In the genomic region with DNA sequence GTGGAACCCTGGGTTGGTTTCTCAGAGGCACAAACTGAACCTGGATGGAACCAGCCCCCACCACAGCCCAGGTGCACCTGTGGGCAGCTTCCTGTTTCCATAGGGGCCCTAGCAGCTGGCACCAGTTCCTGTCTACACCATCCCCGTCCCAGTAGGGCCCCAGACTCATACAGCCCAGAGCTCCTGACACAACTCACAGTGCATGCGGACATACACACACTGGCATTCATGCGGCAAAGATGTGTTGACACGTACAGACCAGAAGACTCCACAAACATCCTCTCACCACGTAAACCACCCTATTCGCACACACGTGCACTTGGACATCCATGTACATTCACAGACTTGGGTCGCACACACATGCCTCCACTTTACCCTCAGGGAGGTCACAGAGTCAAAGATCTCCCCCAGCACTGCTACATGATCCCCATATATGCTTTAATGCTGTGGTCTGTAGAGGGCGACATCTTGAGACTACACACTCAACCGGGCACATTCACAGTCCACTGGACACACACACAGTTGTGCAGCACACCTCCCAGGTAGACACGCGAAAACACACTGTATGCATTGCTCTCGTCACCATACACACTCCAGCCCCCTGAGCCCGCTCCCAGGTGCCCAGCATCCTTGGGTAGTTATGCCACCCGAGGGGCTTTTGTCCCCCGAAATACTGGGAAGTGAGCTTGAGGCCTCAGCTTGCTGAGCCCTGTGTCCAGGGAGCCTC, we compare ENCODE assay signal across 8 cellular contexts. TPM values are rescaled to one million over a fixed set of nuclear protein-coding genes. Genes with fewer than 3 reads are reported as not detected.
DNase-seq lines count a peak whose midpoint lies in the region; ATAC-seq, FAIRE-seq and TF ChIP-seq lines count a peak whose summit lies in the region.

No MANE protein-coding gene starts in this region.

- peak; percentile 99 for FAIRE-seq in GM12891 (lab: Jason Lieb, UNC)

- CTCF ChIA-PET in activated CD8-positive, alpha-beta T cell treated with anti-CD3 and anti-CD28 coated beads, Interleukin-2, amount 10 ng/mL, durations not matched to agents 7 days and 5 days (lab: Charles Lee), result interaction anchor here (0.7 to 8.5 kb wide), 14 partner anchors 10 to 158 kb away, joined by 3 to 95 read pairs (median 4); no protein-coding TSS in a partner anchor

- H3K36me3 Mint-ChIP-seq in activated CD8-positive, alpha-beta T cell treated with anti-CD3 and anti-CD28 coated beads, Interleukin-2, amount 10 ng/mL, durations not matched to agents 7 days and 5 days (ENCODE audit: low read depth), result no peaks in the 10 kb centered on the region
- no peaks in the 10 kb centered on the region for H3K36me3 Mint-ChIP-seq in stimulated activated naive CD8-positive, alpha-beta T cell treated with anti-CD3 and anti-CD28 coated beads, Interleukin-15, Interleukin-2, amounts not matched to agents 100 ng/mL and 50 ng/mL, for 24 hours (ENCODE audit: low read depth)

- peak; percentile 62 for DNase-seq in GM12891 (ENCODE audit: insufficient read length, low spot score)
- peak; percentile 58 for DNase-seq in activated CD8-positive, alpha-beta T cell treated with anti-CD3 and anti-CD28 coated beads, Interleukin-2, amount 10 ng/mL, durations not matched to agents 7 days and 5 days
- peak in 1 of 3 donors; percentile 56 for DNase-seq in right cardiac atrium
- no peak for DNase-seq in stimulated activated CD4-positive, alpha-beta T cell treated with anti-CD3 and anti-CD28 coated beads, Interleukin-4, amount 100 ng/mL, for 4 hours
- no peak for DNase-seq in NCI-H1436 (lab: John Stamatoyannopoulos, UW)

- peaks cover 50% of the 10 kb centered on the region for H3K4me1 Mint-ChIP-seq in activated CD8-positive, alpha-beta T cell treated with anti-CD3 and anti-CD28 coated beads, Interleukin-2, amount 10 ng/mL, durations not matched to agents 7 days and 5 days (ENCODE audit: low read depth)
- peaks cover 54% of the 10 kb centered on the region for H3K4me1 Mint-ChIP-seq in stimulated activated naive CD8-positive, alpha-beta T cell treated with anti-CD3 and anti-CD28 coated beads, Interleukin-15, Interleukin-2, amounts not matched to agents 100 ng/mL and 50 ng/mL, for 24 hours (ENCODE audit: low read depth)

- no peaks in the 10 kb centered on the region for H3K9me3 Mint-ChIP-seq in activated CD8-positive, alpha-beta T cell treated with anti-CD3 and anti-CD28 coated beads, Interleukin-2, amount 10 ng/mL, durations not matched to agents 7 days and 5 days (ENCODE audit: insufficient read depth)
- no peaks in the 10 kb centered on the region for H3K9me3 Mint-ChIP-seq in stimulated activated naive CD8-positive, alpha-beta T cell treated with anti-CD3 and anti-CD28 coated beads, Interleukin-15, Interleukin-2, amounts not matched to agents 100 ng/mL and 50 ng/mL, for 24 hours

- intact Hi-C loops in right cardiac atrium (cut with DNase I), result no loop called here

- H3K27me3 ChIP-seq in right cardiac atrium (ENCODE audit: control insufficient read depth, insufficient read depth), result no peaks in the 10 kb centered on the region

- H3K27ac Mint-ChIP-seq in activated CD8-positive, alpha-beta T cell treated with anti-CD3 and anti-CD28 coated beads, Interleukin-2, amount 10 ng/mL, durations not matched to agents 7 days and 5 days, result peak overlapping the region; percentile 91
- H3K27ac Mint-ChIP-seq in stimulated activated naive CD8-positive, alpha-beta T cell treated with anti-CD3 and anti-CD28 coated beads, Interleukin-15, Interleukin-2, amounts not matched to agents 100 ng/mL and 50 ng/mL, for 24 hours, result peak overlapping the region; percentile 91

- no peak for TF ChIP-seq POLR2A in GM12891 (IDR thresholded peaks at IDR 0.05; ENCODE audit: low read depth, low read length)

- H3K4me1 ChIP-seq in right cardiac atrium (ENCODE audit: control insufficient read depth, insufficient read depth, low read length), result peaks cover 21% of the 10 kb centered on the region

- H3K4me3 Mint-ChIP-seq in activated CD8-positive, alpha-beta T cell treated with anti-CD3 and anti-CD28 coated beads, Interleukin-2, amount 10 ng/mL, durations not matched to agents 7 days and 5 days, result peak overlapping the region; percentile 77
- H3K4me3 Mint-ChIP-seq in stimulated activated naive CD8-positive, alpha-beta T cell treated with anti-CD3 and anti-CD28 coated beads, Interleukin-15, Interleukin-2, amounts not matched to agents 100 ng/mL and 50 ng/mL, for 24 hours, result peak overlapping the region; percentile 77

- no peak overlapping the region for H3K4me3 ChIP-seq in right cardiac atrium (ENCODE audit: low read length)

- ATAC-seq in GM21367 (IDR thresholded peaks at IDR 0.05; ENCODE audit: unreplicated experiment), result peak; percentile 47
- peak; percentile 27 for ATAC-seq in HG03565 (IDR thresholded peaks at IDR 0.05; ENCODE audit: unreplicated experiment)
- ATAC-seq in activated CD8-positive, alpha-beta T cell treated with anti-CD3 and anti-CD28 coated beads, Interleukin-2, amount 10 ng/mL, durations not matched to agents 7 days and 5 days, result peak; percentile 38
- peak in 1 of 2 donors; percentile 2 for ATAC-seq in right cardiac atrium

- no peaks in the 10 kb centered on the region for H3K27me3 Mint-ChIP-seq in activated CD8-positive, alpha-beta T cell treated with anti-CD3 and anti-CD28 coated beads, Interleukin-2, amount 10 ng/mL, durations not matched to agents 7 days and 5 days (ENCODE audit: low read depth)
- H3K27me3 Mint-ChIP-seq in stimulated activated naive CD8-positive, alpha-beta T cell treated with anti-CD3 and anti-CD28 coated beads, Interleukin-15, Interleukin-2, amounts not matched to agents 100 ng/mL and 50 ng/mL, for 24 hours, result no peaks in the 10 kb centered on the region

- 60% methylated on average over 16 of the region's 16 CpGs for WGBS in right cardiac atrium

- POLR2A ChIA-PET in activated CD8-positive, alpha-beta T cell treated with anti-CD3 and anti-CD28 coated beads, Interleukin-2, amount 10 ng/mL, durations not matched to agents 7 days and 5 days (lab: Charles Lee), result interaction anchor here (0.6 to 2.0 kb wide), 9 partner anchors 11 to 329 kb away, joined by 3 to 5 read pairs (median 4); a partner anchor contains a TSS

- H3K27ac ChIP-seq in right cardiac atrium (ENCODE audit: low read length), result peak overlapping the region; percentile 95

- no peaks in the 10 kb centered on the region for H3K9me3 ChIP-seq in right cardiac atrium (ENCODE audit: control insufficient read depth, low read length)

TF ChIP-seq in GM12891, 5 proteins besides CTCF, POLR2A, EP300 and RAD21:
- TF ChIP-seq PAX5 (IDR thresholded peaks at IDR 0.05; ENCODE audit: insufficient read depth, low read length, severe bottlenecking) (no peak), TAF1 (IDR thresholded peaks at IDR 0.05; ENCODE audit: low read depth, low read length) (peak; percentile 43; the same call in 1 of the 2 replicates), POLR2AphosphoS5 (IDR thresholded peaks at IDR 0.05; ENCODE audit: low read depth, low read length) (no peak; the same call in 1 of the 2 replicates), SPI1 (IDR thresholded peaks at IDR 0.05; ENCODE audit: low read depth, low read length) (peak; percentile 58)

RNA-seq across cellular contexts. Expression of a gene that starts 22.4 kb away (rescaled TPM):
- polyA plus RNA-seq in GM12891 (2012; ENCODE audit: low read depth, missing spikeins), result 29.4 TPM
- 1 to 10 TPM; 1.2 to 2.0 TPM for total RNA-seq in activated CD8-positive, alpha-beta T cell treated with anti-CD3 and anti-CD28 coated beads, Interleukin-2, amount 10 ng/mL, durations not matched to agents 7 days and 5 days
- 10 to 100 TPM; 33.9 to 70.5 (median 55.9) TPM for total RNA-seq in right cardiac atrium
- 47.5 TPM for polyA plus RNA-seq in right cardiac atrium

Comparison
In these comparisons a context has a peak if more than half of its experiments do, and no peak if none do; other contexts are left out.
1. DNase-seq: peak in GM12891 (single experiment) and activated CD8-positive, alpha-beta T cell treated with anti-CD3 and anti-CD28 coated beads, Interleukin-2, amount 10 ng/mL, durations not matched to agents 7 days and 5 days (single experiment); none in stimulated activated CD4-positive, alpha-beta T cell treated with anti-CD3 and anti-CD28 coated beads, Interleukin-4, amount 100 ng/mL, for 4 hours (0 of 2) and NCI-H1436 (single experiment).
2. RNA of a gene that starts 22.4 kb away (total RNA-seq): 33.9 to 70.5 TPM in right cardiac atrium; 1.2 to 2.0 TPM in activated CD8-positive, alpha-beta T cell treated with anti-CD3 and anti-CD28 coated beads, Interleukin-2, amount 10 ng/mL, durations not matched to agents 7 days and 5 days; every median in the first group is over 10 times any median in the second.